Comparison of ENCODE assay signal across 13 cellular contexts in the genomic region with DNA sequence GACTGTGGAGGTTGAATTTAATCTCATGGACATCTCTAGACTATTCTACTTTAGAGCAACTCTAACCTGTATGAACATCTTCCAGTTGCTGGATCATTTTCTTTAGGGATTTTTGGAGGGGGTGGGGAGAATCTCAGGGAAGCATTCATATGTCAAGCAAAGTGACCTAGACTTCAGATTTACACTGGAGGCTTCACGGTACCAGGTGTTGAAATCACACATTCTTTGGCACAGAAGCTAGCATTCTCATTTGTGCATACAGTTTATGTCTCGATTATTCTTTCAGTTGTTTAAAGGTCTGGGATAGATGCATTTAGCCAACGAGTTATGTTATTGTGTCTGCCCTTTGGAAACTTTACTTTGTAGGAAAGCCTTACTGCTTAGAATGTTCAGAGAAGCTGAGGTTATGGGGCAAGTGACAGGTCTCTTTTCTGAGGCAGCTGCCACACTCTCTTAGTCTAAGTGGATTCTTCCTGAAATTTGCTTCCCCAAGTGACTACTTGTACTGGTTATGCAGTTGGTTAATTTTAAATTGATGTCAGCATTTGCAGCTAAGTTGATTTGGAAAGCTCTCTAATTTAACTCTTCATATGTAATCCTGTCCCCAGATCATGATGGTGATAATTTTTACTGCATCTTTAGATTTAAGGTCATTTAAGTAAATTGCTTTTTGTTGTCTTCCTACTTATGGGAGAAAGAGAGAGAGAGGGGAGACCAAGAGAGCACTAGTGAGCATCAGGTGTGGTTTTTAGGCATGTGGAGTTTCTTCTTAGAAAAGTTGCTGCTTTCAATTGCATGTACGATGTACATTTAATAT.
"Had no signal": no experiment of that assay in that cellular context is flagged by ENCODE, and none has a peak within 500 bp of the region (broad histone marks: within the 10 kb centered on the region; RNA-seq: fewer than 3 reads in every experiment).

No MANE protein-coding gene starts in this region.

- H3K36me3 ChIP-seq: heart right ventricle, prostate gland, tibial nerve had no signal

- ATAC-seq: activated naive CD8-positive, alpha-beta T cell treated with anti-CD3 and anti-CD28 coated beads, Interleukin-2, amount 50 U/mL, for 24 hours; stimulated activated effector memory CD8-positive, alpha-beta T cell treated with anti-CD3 and anti-CD28 coated beads, Interleukin-12 subunit alpha, Interleukin-12 subunit beta, amount 100 ng/mL, for 72 hours had no signal

- H3K27me3 ChIP-seq: dorsolateral prefrontal cortex, heart right ventricle, tibial nerve had no signal

- H3K9me3 ChIP-seq: heart right ventricle, prostate gland, tibial nerve had no signal

- DNase-seq: activated CD4-positive, alpha-beta T cell treated with anti-CD3 and anti-CD28 coated beads, Interleukin-2, amount 10 ng/mL, durations not matched to agents 7 days and 5 days; activated CD8-positive, alpha-beta memory T cell treated with anti-CD3 and anti-CD28 coated beads, Interleukin-2, amount 50 U/mL, for 48 hours; activated naive CD4-positive, alpha-beta T cell treated with Interleukin-2 at 50 U/mL for 16 hours; activated naive CD8-positive, alpha-beta T cell treated with anti-CD3 and anti-CD28 coated beads, Interleukin-2, amount 50 U/mL, for 24 hours; dorsolateral prefrontal cortex; endodermal cell; heart right ventricle had no signal

- H3K4me1 ChIP-seq: prostate gland had no signal

- FAIRE-seq: astrocyte, bronchial epithelial cell, frontal cortex had no signal

- H3K4me3 ChIP-seq: dorsolateral prefrontal cortex, heart right ventricle, prostate gland, tibial nerve had no signal

- H3K27ac ChIP-seq: dorsolateral prefrontal cortex, prostate gland, tibial nerve had no signal
